8 cellular contexts compared by ENCODE assay signal in the genomic region with DNA sequence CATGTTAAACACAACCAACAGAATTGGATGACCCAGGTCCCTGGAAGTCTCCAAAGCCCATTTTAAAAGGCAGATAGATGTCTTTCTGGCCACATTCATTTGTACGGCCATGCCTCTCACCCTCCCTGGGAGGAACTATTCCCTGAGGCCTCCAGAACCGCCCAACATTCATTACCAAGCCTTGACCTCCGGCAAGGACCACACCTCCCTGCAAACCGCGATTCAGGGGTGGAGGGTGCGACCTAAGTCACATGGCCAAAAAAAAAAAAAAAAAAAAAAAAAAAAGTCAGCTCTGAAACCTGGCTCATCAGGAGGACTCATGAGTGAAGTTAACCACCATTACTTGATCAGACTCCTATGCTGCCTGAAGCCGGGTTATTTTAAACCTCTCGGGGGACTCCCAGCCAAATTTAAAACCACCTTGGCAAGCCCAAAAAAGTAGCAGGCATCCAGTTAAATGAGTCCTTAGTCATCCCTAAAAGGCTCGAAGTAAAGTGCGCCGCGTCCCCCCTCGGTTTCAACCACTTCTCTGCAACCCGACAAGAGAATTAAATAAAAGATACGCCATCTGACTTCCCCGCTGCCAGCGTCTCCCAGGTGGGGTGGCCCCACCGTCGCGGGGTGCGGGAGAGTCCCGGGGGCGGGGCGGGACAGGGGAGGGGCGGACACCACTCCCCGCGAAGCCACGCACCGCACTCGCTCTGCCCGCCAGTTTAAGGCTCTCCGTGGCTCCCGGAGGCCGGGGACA. TPM values are rescaled to one million over a fixed set of nuclear protein-coding genes. Genes with fewer than 3 reads are reported as not detected.
DNase-seq lines count a peak whose midpoint lies in the region; ATAC-seq and TF ChIP-seq lines count a peak whose summit lies in the region.

No MANE protein-coding gene starts in this region.

- H3K4me3 ChIP-seq in right atrium auricular region: peak overlapping the region; percentile 71 to 83

- ATAC-seq in HG03097 (IDR thresholded peaks at IDR 0.05; ENCODE audit: low FRiP score, unreplicated experiment): peak; percentile 28
- ATAC-seq in HG02759 (IDR thresholded peaks at IDR 0.05; ENCODE audit: unreplicated experiment): no peak

- peaks cover 0 to 46% of the 10 kb centered on the region in 2 donors for H3K4me1 ChIP-seq in right atrium auricular region

- peak; percentile 61 for DNase-seq in DMS53 (lab: John Stamatoyannopoulos, UW)
- no peak for DNase-seq in DMS53 treated with DMSO at 0.1 percent for 48 hours (lab: John Stamatoyannopoulos, UW; ENCODE audit: unreplicated experiment)
- DNase-seq in SW480 (ENCODE audit: low spot score): peak; percentile 84
- peak; percentile 81 for DNase-seq in amniotic epithelial cell (ENCODE audit: low read depth)
- peak; percentile 83 for DNase-seq in right atrium auricular region (ENCODE audit: low spot score)
- peak; percentile 38 for DNase-seq in retina

- H3K27me3 ChIP-seq in right atrium auricular region: no peaks in the 10 kb centered on the region

- H3K9me3 ChIP-seq in right atrium auricular region: no peaks in the 10 kb centered on the region

- H3K27ac ChIP-seq in right atrium auricular region: peak overlapping the region; percentile 100

- peaks cover 6% of the 10 kb centered on the region for H3K36me3 ChIP-seq in right atrium auricular region

- TF ChIP-seq CTCF in right atrium auricular region (IDR thresholded peaks at IDR 0.05): no peak

RNA-seq across cellular contexts. Expression of a gene that starts 2.4 kb away (rescaled TPM):
- 10 to 100 TPM; 74.1 to 76.7 TPM for total RNA-seq in right atrium auricular region
